In genomic region chr11:35541621-35542375, GRCh38 we compare ENCODE assay signal across 12 cellular contexts. TPM values are rescaled to one million over a fixed set of nuclear protein-coding genes. Genes with fewer than 3 reads are reported as not detected.
DNase-seq lines count a peak whose midpoint lies in the region; ATAC-seq and TF ChIP-seq lines count a peak whose summit lies in the region.
"Had no signal": no experiment of that assay in that cellular context is flagged by ENCODE, and none has a peak within 500 bp of the region (broad histone marks: within the 10 kb centered on the region; RNA-seq: fewer than 3 reads in every experiment).

No MANE protein-coding gene starts in this region.

- H4K20me1 ChIP-seq in neural progenitor cell (ENCODE audit: low read depth): no peaks in the 10 kb centered on the region

- TF ChIP-seq CTCF in fibroblast of mammary gland (conservative IDR thresholded peaks at IDR 0.05; ENCODE audit: control insufficient read depth, insufficient read depth, low read depth, low read length) (no peak), neural progenitor cell (IDR thresholded peaks at IDR 0.05) (no peak)

- no peaks in the 10 kb centered on the region for H3K27me3 ChIP-seq in neural progenitor cell
- no peaks in the 10 kb centered on the region for H3K27me3 ChIP-seq in CD8-positive, alpha-beta memory T cell (ENCODE audit: insufficient read depth, low read length, poor library complexity, severe bottlenecking)

- no peak overlapping the region for H3K4me2 ChIP-seq in neural progenitor cell
- H3K4me2 ChIP-seq: A549 had no signal

- H3K9ac ChIP-seq in neural progenitor cell: no peak overlapping the region

- H3F3A ChIP-seq in neural progenitor cell (ENCODE audit: low read depth): peaks cover 52% of the 10 kb centered on the region

- H3K36me3 Mint-ChIP-seq in neural progenitor cell: peaks cover 1% of the 10 kb centered on the region
- H3K36me3 Mint-ChIP-seq in CD8-positive, alpha-beta memory T cell: no peaks in the 10 kb centered on the region

- H3K36me3 ChIP-seq in neural progenitor cell: no peaks in the 10 kb centered on the region
- H3K36me3 ChIP-seq in CD8-positive, alpha-beta memory T cell (ENCODE audit: insufficient read depth, low read length): no peaks in the 10 kb centered on the region

- ATAC-seq in Right ventricle myocardium inferior (peak; percentile 80), HG03139 (IDR thresholded peaks at IDR 0.05; ENCODE audit: unreplicated experiment) (no peak), GM21381 (IDR thresholded peaks at IDR 0.05; ENCODE audit: unreplicated experiment) (no peak)
- ATAC-seq: A549; effector memory CD8-positive, alpha-beta T cell had no signal

- H2AFZ ChIP-seq in neural progenitor cell (replicated peaks): no peak overlapping the region

- peaks cover 8% of the 10 kb centered on the region for H3K27me3 Mint-ChIP-seq in neural progenitor cell (ENCODE audit: insufficient read depth, low read depth)
- peaks cover 11 to 16% of the 10 kb centered on the region in 2 donors for H3K27me3 Mint-ChIP-seq in CD8-positive, alpha-beta memory T cell

- H3K27ac Mint-ChIP-seq in neural progenitor cell: peak overlapping the region; percentile 82
- no peak overlapping the region for H3K27ac Mint-ChIP-seq in CD8-positive, alpha-beta memory T cell
- H3K27ac Mint-ChIP-seq: effector memory CD8-positive, alpha-beta T cell had no signal

- H3K4me3 ChIP-seq in fibroblast of mammary gland (ENCODE audit: control insufficient read depth, low read depth, low read length): no peak overlapping the region
- H3K4me3 ChIP-seq in neural progenitor cell: no peak overlapping the region
- H3K4me3 ChIP-seq in CD8-positive, alpha-beta memory T cell (ENCODE audit: low read length): no peak overlapping the region
- H3K4me3 ChIP-seq: A549, lung had no signal

- no peaks in the 10 kb centered on the region for H3K9me3 ChIP-seq in neural progenitor cell (ENCODE audit: low read depth)
- no peaks in the 10 kb centered on the region for H3K9me3 ChIP-seq in CD8-positive, alpha-beta memory T cell (ENCODE audit: low read length)
- H3K9me3 ChIP-seq: A549 had no signal

- DNase-seq in Right ventricle myocardium inferior (ENCODE audit: missing footprints) (no peak), cardiac septum (ENCODE audit: low spot score) (no peak), fibroblast of mammary gland (ENCODE audit: low read depth) (peak; percentile 93), neural progenitor cell (ENCODE audit: low spot score) (no peak), RKO (ENCODE audit: low spot score) (no peak)
- DNase-seq in CD8-positive, alpha-beta memory T cell: no peak
- DNase-seq: effector memory CD8-positive, alpha-beta T cell; T1000 had no signal

- CTCF ChIA-PET in CD8-positive, alpha-beta memory T cell (lab: Charles Lee): no interaction called here

- H3K4me1 Mint-ChIP-seq in neural progenitor cell: peaks cover 61% of the 10 kb centered on the region
- H3K4me1 Mint-ChIP-seq in CD8-positive, alpha-beta memory T cell: no peaks in the 10 kb centered on the region

- peak overlapping the region; percentile 25 for H3K27ac ChIP-seq in neural progenitor cell
- no peak overlapping the region for H3K27ac ChIP-seq in CD8-positive, alpha-beta memory T cell (ENCODE audit: low read depth, low read length)

- peaks cover 9% of the 10 kb centered on the region for H3K9me3 Mint-ChIP-seq in neural progenitor cell
- H3K9me3 Mint-ChIP-seq in CD8-positive, alpha-beta memory T cell: peaks cover 0 to 3% (median 0%) of the 10 kb centered on the region in 5 donors
- H3K9me3 Mint-ChIP-seq: effector memory CD8-positive, alpha-beta T cell had no signal

- no peak overlapping the region for H3K4me3 Mint-ChIP-seq in neural progenitor cell
- no peak overlapping the region for H3K4me3 Mint-ChIP-seq in CD8-positive, alpha-beta memory T cell
- H3K4me3 Mint-ChIP-seq: effector memory CD8-positive, alpha-beta T cell had no signal

- no peaks in the 10 kb centered on the region for H3K79me2 ChIP-seq in neural progenitor cell (ENCODE audit: low read depth)

- intact Hi-C loops in Right ventricle myocardium inferior (cut with DNase I) (loop anchor here (10.0 kb wide), 1 partner anchor 57 kb away; no protein-coding TSS in a partner anchor), cardiac septum (cut with DNase I) (no loop called here)

- peaks cover 50% of the 10 kb centered on the region for H3K4me1 ChIP-seq in neural progenitor cell
- no peaks in the 10 kb centered on the region for H3K4me1 ChIP-seq in CD8-positive, alpha-beta memory T cell (ENCODE audit: insufficient read depth, low read length)
- H3K4me1 ChIP-seq: A549 had no signal

- POLR2A ChIA-PET in CD8-positive, alpha-beta memory T cell (lab: Charles Lee): no interaction called here

RNA-seq across cellular contexts. Expression of gene PAMR1, which starts 16.4 kb away (rescaled TPM):
- total RNA-seq in Right ventricle myocardium inferior (14.5 TPM), cardiac septum (4.5 TPM), neural progenitor cell (ENCODE audit: low replicate concordance) (209 and 285 TPM in 2 replicates)
- not detected for total RNA-seq in CD8-positive, alpha-beta memory T cell
- polyA plus RNA-seq in CD8-positive, alpha-beta memory T cell: not detected
- polyA plus RNA-seq: A549 had no signal

Comparison
In these comparisons a context has a peak if more than half of its experiments do, and no peak if none do; other contexts are left out.
1. RNA of gene PAMR1, which starts 16.4 kb away (total RNA-seq): 209 to 285 TPM in neural progenitor cell; 14.5 TPM in Right ventricle myocardium inferior (single experiment), 4.5 TPM in cardiac septum (single experiment) and not detected in CD8-positive, alpha-beta memory T cell; every median in the first group is over 10 times any median in the second.